ENCODE assay signal across 8 cellular contexts in the genomic region with DNA sequence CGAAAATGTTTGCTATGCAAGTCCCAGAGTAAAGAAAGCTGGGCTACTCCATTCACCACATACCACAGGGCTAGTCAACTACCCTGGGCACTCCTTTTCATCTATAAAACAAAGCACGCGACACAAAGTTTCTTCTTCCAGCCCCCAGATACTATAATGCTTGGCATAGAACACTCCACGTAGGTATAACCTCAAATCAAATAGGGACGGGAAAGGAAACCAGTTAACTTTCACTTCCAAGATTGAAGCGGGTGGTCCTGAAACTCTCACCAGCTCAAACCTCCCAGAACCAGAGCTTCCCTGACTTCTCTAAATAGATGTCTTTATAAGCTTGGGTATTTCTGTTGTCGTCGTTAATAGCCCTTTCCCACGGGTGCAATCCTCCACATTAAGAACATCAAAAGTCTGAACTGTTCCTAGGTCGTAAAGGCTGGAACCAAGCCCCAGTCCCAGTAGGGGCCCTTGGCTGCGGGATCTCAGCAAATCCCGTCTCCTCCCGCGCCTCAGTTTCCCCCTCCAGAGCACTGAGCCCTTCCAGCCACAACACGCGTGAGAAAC. TPM values are rescaled to one million over a fixed set of nuclear protein-coding genes. Genes with fewer than 3 reads are reported as not detected.
DNase-seq lines count a peak whose midpoint lies in the region; ATAC-seq and TF ChIP-seq lines count a peak whose summit lies in the region.

No MANE protein-coding gene starts in this region.

- peaks cover 7% of the 10 kb centered on the region for H3K4me1 ChIP-seq in smooth muscle cell (ENCODE audit: low read depth)

- no peaks in the 10 kb centered on the region for H3K36me3 ChIP-seq in smooth muscle cell (ENCODE audit: low read depth)

- ATAC-seq in HG02763 (IDR thresholded peaks at IDR 0.05; ENCODE audit: unreplicated experiment): peak; percentile 8
- ATAC-seq in HG03025 (IDR thresholded peaks at IDR 0.05; ENCODE audit: low FRiP score, unreplicated experiment): no peak
- no peak for ATAC-seq in GM21737 (IDR thresholded peaks at IDR 0.05; ENCODE audit: unreplicated experiment)

- in situ Hi-C loops in astrocyte of the cerebellum (cut with HindIII; ENCODE audit: low sequenced_read_pairs): no loop called here

- H3K9me3 ChIP-seq in iPS-18c (ENCODE audit: control insufficient read depth, insufficient read depth, low read length): peaks cover 2% of the 10 kb centered on the region
- no peaks in the 10 kb centered on the region for H3K9me3 ChIP-seq in smooth muscle cell (replicated peaks; ENCODE audit: low read depth)

- peak overlapping the region; percentile 87 for H3K9ac ChIP-seq in smooth muscle cell (ENCODE audit: low read depth)

- no peaks in the 10 kb centered on the region for H3F3A ChIP-seq in smooth muscle cell (ENCODE audit: low read depth)

- H2AFZ ChIP-seq in smooth muscle cell (ENCODE audit: low read depth): peak overlapping the region; percentile 87

- H4K20me1 ChIP-seq in smooth muscle cell (ENCODE audit: low read depth): peaks cover 32% of the 10 kb centered on the region

- peak overlapping the region; percentile 89 for H3K27ac ChIP-seq in smooth muscle cell (ENCODE audit: low read depth)

- no peaks in the 10 kb centered on the region for H3K27me3 ChIP-seq in smooth muscle cell (ENCODE audit: low read depth)

- peak; percentile 13 for DNase-seq in DMS114 treated with DMSO at 0.1 percent for 48 hours (lab: John Stamatoyannopoulos, UW; ENCODE audit: unreplicated experiment)
- no peak for DNase-seq in astrocyte of the cerebellum (ENCODE audit: low read depth)
- DNase-seq in smooth muscle cell (lab: John Stamatoyannopoulos, UW; ENCODE audit: unreplicated experiment): no peak
- no peak for DNase-seq in NCI-H2196 (lab: John Stamatoyannopoulos, UW; ENCODE audit: unreplicated experiment)

- TF ChIP-seq CTCF in astrocyte of the cerebellum (IDR thresholded peaks at IDR 0.05; ENCODE audit: low read depth, low read length, missing control alignments) (no peak), smooth muscle cell (IDR thresholded peaks at IDR 0.05; ENCODE audit: borderline replicate concordance, insufficient read depth, poor library complexity, severe bottlenecking) (no peak)

- peak overlapping the region; percentile 77 for H3K4me3 ChIP-seq in astrocyte of the cerebellum (ENCODE audit: low read depth, low read length)
- peak overlapping the region; percentile 86 for H3K4me3 ChIP-seq in iPS-18c (ENCODE audit: insufficient read depth, low read depth, low read length)
- peak overlapping the region; percentile 82 for H3K4me3 ChIP-seq in smooth muscle cell

- WGBS in smooth muscle cell (ENCODE audit: low lambda C conversion rate): 4% methylated on average over 16 of the region's 16 CpGs

- peak overlapping the region; percentile 92 for H3K4me2 ChIP-seq in smooth muscle cell

- H3K79me2 ChIP-seq in smooth muscle cell (ENCODE audit: low read depth): peaks cover 8% of the 10 kb centered on the region

RNA-seq across cellular contexts. Expression of gene LGMN, which starts 0.6 kb away (rescaled TPM):
- 110 and 124 TPM in 2 replicates for total RNA-seq in smooth muscle cell
- polyA plus RNA-seq in smooth muscle cell: 111 and 133 TPM in 2 replicates

RNA-seq across cellular contexts. Expression of gene GOLGA5, which starts 46.3 kb away (rescaled TPM):
- total RNA-seq in smooth muscle cell: 70.3 and 76.7 TPM in 2 replicates
- polyA plus RNA-seq in smooth muscle cell: 50.6 and 67.0 TPM in 2 replicates
